15 cellular contexts compared by ENCODE assay signal in genomic region chr2:216416571-216417307, GRCh38. TPM values are rescaled to one million over a fixed set of nuclear protein-coding genes. Genes with fewer than 3 reads are reported as not detected.
A peak's percentile ranks its signal among the peaks of the same experiment; 100 is the strongest.
DNase-seq lines count a peak whose midpoint lies in the region; ATAC-seq, FAIRE-seq and TF ChIP-seq lines count a peak whose summit lies in the region.
"Had no signal": no experiment of that assay in that cellular context is flagged by ENCODE, and none has a peak within 500 bp of the region (broad histone marks: within the 10 kb centered on the region; RNA-seq: fewer than 3 reads in every experiment).

No MANE protein-coding gene starts in this region.

- H3K4me3 Mint-ChIP-seq in natural killer cell treated with Interleukin-12 subunit alpha and Interleukin-12 subunit beta and Interleukin-15 and Interleukin-18, amount 100 ng/mL, for 72 hours: no peak overlapping the region
- H3K4me3 Mint-ChIP-seq in natural killer cell: no peak overlapping the region
- H3K4me3 Mint-ChIP-seq in T-helper 17 cell: no peak overlapping the region
- H3K4me3 Mint-ChIP-seq: CD14-positive monocyte had no signal

- intact Hi-C loops in natural killer cell (cut with micrococcal nuclease) (no loop called here), K562 (cut with micrococcal nuclease) (loop anchor here (2.0 kb wide), 1 partner anchor 82 kb away; the partner anchor contains the start of gene RPL37A), thyroid gland (cut with DNase I) (loop anchor here (10.0 kb wide), 1 partner anchor 78 kb away; the partner anchor contains the start of gene RPL37A), testis (cut with DNase I; ENCODE audit: low total_unique reads) (no loop called here)

- no peak for TF ChIP-seq POLR2A in K562 (conservative IDR thresholded peaks at IDR 0.05)
- TF ChIP-seq POLR2A in thyroid gland (IDR thresholded peaks at IDR 0.05): no peak
- TF ChIP-seq POLR2A in testis (IDR thresholded peaks at IDR 0.05): no peak

- WGBS in K562 (ENCODE audit: insufficient coverage, low coverage, missing lambda C conversion rate): 0% methylated on average over 3 of the region's 6 CpGs
- 76 to 82% methylated on average over 6 of the region's 6 CpGs for WGBS in thyroid gland, 2 donors
- WGBS in testis, 2 donors: 86 to 88% methylated on average over 6 of the region's 6 CpGs

- TF ChIP-seq CTCF in natural killer cell (IDR thresholded peaks at IDR 0.05): no peak
- no peak for TF ChIP-seq CTCF in K562 (IDR thresholded peaks at IDR 0.05 in 2 of 3, conservative IDR thresholded peaks at IDR 0.05 in 1 of 3; ENCODE audit: insufficient read depth in 2 of 3, low read depth in 1 of 3, low read length in 3 of 3)
- TF ChIP-seq CTCF in thyroid gland (IDR thresholded peaks at IDR 0.05): no peak
- TF ChIP-seq CTCF in testis (IDR thresholded peaks at IDR 0.05): no peak

- H3K27me3 Mint-ChIP-seq in natural killer cell treated with Interleukin-12 subunit alpha and Interleukin-12 subunit beta and Interleukin-15 and Interleukin-18, amount 100 ng/mL, for 72 hours: no peaks in the 10 kb centered on the region
- H3K27me3 Mint-ChIP-seq in natural killer cell (ENCODE audit: low read depth in 2 of 2): no peaks in the 10 kb centered on the region
- H3K27me3 Mint-ChIP-seq in T-helper 17 cell: no peaks in the 10 kb centered on the region

- H3K9me3 ChIP-seq in T-helper 17 cell (ENCODE audit: control insufficient read depth, low read length, poor library complexity, severe bottlenecking) (no peaks in the 10 kb centered on the region), K562 (replicated peaks; ENCODE audit: control insufficient read depth, insufficient read depth, low read depth, low read length) (no peaks in the 10 kb centered on the region), thyroid gland (no peaks in the 10 kb centered on the region), testis (no peaks in the 10 kb centered on the region)

- peaks cover 44% of the 10 kb centered on the region for H3K79me2 ChIP-seq in K562 (ENCODE audit: control insufficient read depth, insufficient read depth, low read length)

- peak overlapping the region; percentile 58; the same call in 1 of the 2 replicates for H2AFZ ChIP-seq in K562 (ENCODE audit: low read depth, low read length)

- no peaks in the 10 kb centered on the region for H3K9me3 Mint-ChIP-seq in natural killer cell treated with Interleukin-12 subunit alpha and Interleukin-12 subunit beta and Interleukin-15 and Interleukin-18, amount 100 ng/mL, for 72 hours
- no peaks in the 10 kb centered on the region for H3K9me3 Mint-ChIP-seq in natural killer cell
- H3K9me3 Mint-ChIP-seq: CD14-positive monocyte had no signal

- H3K4me2 ChIP-seq in K562 (ENCODE audit: insufficient read depth, low read length): peak overlapping the region; percentile 61

- H3K9ac ChIP-seq in K562 (ENCODE audit: insufficient read depth in 1 of 2, low read depth in 2 of 2, low read length in 2 of 2): peak overlapping the region; percentile 53 to 66; a peak in 3 of 4 replicates

- H3K4me1 ChIP-seq in K562 (replicated peaks in 1 of 2; ENCODE audit: control insufficient read depth in 2 of 2, insufficient read depth in 2 of 2, low read length in 2 of 2): peaks cover 19 to 27% of the 10 kb centered on the region in 2 experiments
- H3K4me1 ChIP-seq in thyroid gland: peaks cover 0 to 13% of the 10 kb centered on the region in 2 donors
- peaks cover 9% of the 10 kb centered on the region for H3K4me1 ChIP-seq in testis

- TF ChIP-seq EP300 in K562 (IDR thresholded peaks at IDR 0.05; ENCODE audit: low read length): peak; percentile 88

- POLR2A ChIA-PET in K562 (lab: Yijun Ruan, JAX): interaction anchor here (0.6 to 1.2 kb wide), 4 partner anchors 19 to 843 kb away, joined by 3 read pairs; partner anchors contain the start of gene RPL37A

- H3K36me3 ChIP-seq in K562 (ENCODE audit: control insufficient read depth, insufficient read depth, low read length) (peaks cover 52% of the 10 kb centered on the region), thyroid gland (peaks cover 12 to 21% of the 10 kb centered on the region in 2 donors), testis (ENCODE audit: low read depth, missing control alignments) (no peaks in the 10 kb centered on the region)

- H3K27ac ChIP-seq in K562 (ENCODE audit: extremely low read depth, low read depth, low read length) (peak overlapping the region; percentile 84), thyroid gland (no peak overlapping the region), testis (no peak overlapping the region)

- H3K27ac Mint-ChIP-seq in natural killer cell treated with Interleukin-12 subunit alpha and Interleukin-12 subunit beta and Interleukin-15 and Interleukin-18, amount 100 ng/mL, for 72 hours: peak overlapping the region; percentile 50 to 79
- peak overlapping the region in 1 of 2 donors; percentile 71 for H3K27ac Mint-ChIP-seq in natural killer cell
- peak overlapping the region; percentile 37 for H3K27ac Mint-ChIP-seq in T-helper 17 cell

- DNase-seq in natural killer cell treated with Interleukin-12 subunit alpha and Interleukin-12 subunit beta and Interleukin-15 and Interleukin-18, amount 100 ng/mL, for 72 hours (ENCODE audit: low spot score): no peak
- DNase-seq in natural killer cell (no peak), T-helper 17 cell (no peak), K562 (ENCODE audit: extremely low read depth in 1 of 4, low spot score in 3 of 4) (peak; percentile 37 to 84 (median 60)), thyroid gland (peak; percentile 81 to 86), testis (no peak), NCI-H2081 (lab: John Stamatoyannopoulos, UW) (no peak)
- no peak for DNase-seq in effector CD8-positive, alpha-beta T cell (lab: John Stamatoyannopoulos, UW)
- DNase-seq: DMS 273 treated with DMSO at 0.1 percent for 48 hours, HCEC 1CT, NCI-H1436, NCI-H2029, NCI-H446 treated with DMSO at 0.1 percent for 48 hours, NCI-H774 had no signal

- H3K36me3 Mint-ChIP-seq in natural killer cell treated with Interleukin-12 subunit alpha and Interleukin-12 subunit beta and Interleukin-15 and Interleukin-18, amount 100 ng/mL, for 72 hours: peaks cover 22% of the 10 kb centered on the region
- H3K36me3 Mint-ChIP-seq in natural killer cell (peaks cover 7% of the 10 kb centered on the region), T-helper 17 cell (ENCODE audit: low read depth) (peaks cover 15% of the 10 kb centered on the region)

- CTCF ChIA-PET in K562 (lab: Yijun Ruan, JAX; ENCODE audit: low intra/inter-chr PET ratio): no interaction called here

- TF ChIP-seq RAD21 in K562 (CRISPR knock-in tag; conservative IDR thresholded peaks at IDR 0.05 in 1 of 2, IDR thresholded peaks at IDR 0.05 in 1 of 2): no peak

- no peaks in the 10 kb centered on the region for H3K9me1 ChIP-seq in K562 (ENCODE audit: control insufficient read depth, insufficient read depth, low read length)

- FAIRE-seq in K562 (lab: Jason Lieb, UNC): peak; percentile 89

- H3K4me3 ChIP-seq in K562 (no peak overlapping the region; the same call in 1 of the 2 replicates), thyroid gland (replicated peaks in 1 of 3) (no peak overlapping the region), testis (no peak overlapping the region)

- no peaks in the 10 kb centered on the region for H4K20me1 ChIP-seq in K562 (replicated peaks; ENCODE audit: control insufficient read depth, insufficient read depth, low read length)

- ATAC-seq in natural killer cell treated with Interleukin-12 subunit alpha and Interleukin-12 subunit beta and Interleukin-15 and Interleukin-18, amount 100 ng/mL, for 72 hours: no peak
- ATAC-seq in natural killer cell (no peak), T-helper 17 cell (no peak), K562 (peak; percentile 60)

- no peaks in the 10 kb centered on the region for H3K27me3 ChIP-seq in K562 (ENCODE audit: control insufficient read depth in 2 of 2, insufficient read depth in 2 of 2, low read length in 2 of 2)
- no peaks in the 10 kb centered on the region for H3K27me3 ChIP-seq in thyroid gland
- no peaks in the 10 kb centered on the region for H3K27me3 ChIP-seq in testis

- no TSS peak for BruUV-seq in K562 (replicated peaks; lab: Mats Ljungman, UMichigan)

- peaks cover 30 to 45% of the 10 kb centered on the region in 2 donors for H3K4me1 Mint-ChIP-seq in natural killer cell treated with Interleukin-12 subunit alpha and Interleukin-12 subunit beta and Interleukin-15 and Interleukin-18, amount 100 ng/mL, for 72 hours (ENCODE audit: low read depth in 2 of 2)
- H3K4me1 Mint-ChIP-seq in natural killer cell (peaks cover 40 to 43% of the 10 kb centered on the region in 2 donors), T-helper 17 cell (peaks cover 30% of the 10 kb centered on the region)

- in situ Hi-C loops in K562 (cut with MboI): no loop called here

RNA-seq across cellular contexts. Expression of gene SMARCAL1, which starts 4.5 kb away (rescaled TPM):
- 10 to 100 TPM; 21.1 to 32.2 TPM for total RNA-seq in natural killer cell treated with Interleukin-12 subunit alpha and Interleukin-12 subunit beta and Interleukin-15 and Interleukin-18, amount 100 ng/mL, for 72 hours
- 10 to 100 TPM; 18.7 to 25.6 (median 22.8) TPM for total RNA-seq in natural killer cell
- 10 to 100 TPM; 14.0 to 15.0 TPM for total RNA-seq in T-helper 17 cell
- 87.7 and 109 TPM in 2 replicates for total RNA-seq in K562 (2011; cell fraction: chromatin; rRNA removed; ENCODE audit: low replicate concordance)
- total RNA-seq in K562 (2011; cell fraction: nucleolus; rRNA removed): 50.2 and 58.3 TPM in 2 replicates
- total RNA-seq in K562 (2011; cell fraction: nucleoplasm; rRNA removed): 72.6 and 98.8 TPM in 2 replicates
- 12.4 and 15.6 TPM in 2 replicates for total RNA-seq in K562 (2014; rRNA removed)
- total RNA-seq in K562 (2014; rRNA removed; fragmentation: Illumina TruSeq; extraction: Trizol): 11.5 and 12.4 TPM in 2 replicates
- total RNA-seq in K562 (2015; rRNA removed; fragmentation: Illumina TruSeq; extraction: Trizol): 10.2 and 10.6 TPM in 2 replicates
- total RNA-seq in K562 (2021): 21.8 and 22.6 TPM in 2 replicates
- polyA plus RNA-seq in K562 (2011; rRNA removed): 27.9 and 29.7 TPM in 2 replicates
- 23.3 and 29.8 TPM in 2 replicates for polyA plus RNA-seq in K562 (2011; cell fraction: cytosol; rRNA removed)
- 27.1 and 31.3 TPM in 2 replicates for polyA plus RNA-seq in K562 (2011; cell fraction: nucleus; rRNA removed)
- 14.3 and 20.0 TPM in 2 replicates for polyA plus RNA-seq in K562 (2012)
- 18.5 and 20.6 TPM in 2 replicates for polyA plus RNA-seq in K562 (2014; fragmentation: Illumina TruSeq; extraction: Trizol)
- polyA plus RNA-seq in K562 (2014; fragmentation: Nextera tagmentation; extraction: Ambion mirVana): 10 to 100 TPM in 1 of 2 experiments, 1 to 10 TPM in 1; 8.2 to 12.3 TPM
- polyA plus RNA-seq in K562 (2014; rRNA removed): 11.9 and 16.3 TPM in 2 replicates
- polyA minus RNA-seq in K562 (2011; rRNA and poly(A)+ RNA removed): 59.5 and 60.9 TPM in 2 replicates
- polyA minus RNA-seq in K562 (2011; cell fraction: cytosol; rRNA and poly(A)+ RNA removed): 20.5 and 23.9 TPM in 2 replicates
- polyA minus RNA-seq in K562 (2011; cell fraction: nucleus; rRNA and poly(A)+ RNA removed): 58.3 and 74.0 TPM in 2 replicates
- total RNA-seq in thyroid gland: 10 to 100 TPM; 19.5 to 31.4 (median 24.6) TPM
- 10 to 100 TPM; 39.1 to 50.2 TPM for total RNA-seq in testis
- polyA plus RNA-seq in testis (ENCODE audit: insufficient read depth, low read depth, low replicate concordance): 27.3 TPM

RNA-seq across cellular contexts. Expression of gene MARCHF4, which starts 44.5 kb away (rescaled TPM):
- not detected for total RNA-seq in natural killer cell treated with Interleukin-12 subunit alpha and Interleukin-12 subunit beta and Interleukin-15 and Interleukin-18, amount 100 ng/mL, for 72 hours
- not detected for total RNA-seq in natural killer cell
- total RNA-seq in T-helper 17 cell: not detected
- total RNA-seq in K562 (2011; cell fraction: chromatin; rRNA removed; ENCODE audit: low replicate concordance): not detected in 2 replicates
- total RNA-seq in K562 (2011; cell fraction: nucleolus; rRNA removed): not detected in 2 replicates
- total RNA-seq in K562 (2011; cell fraction: nucleoplasm; rRNA removed): not detected in 2 replicates
- total RNA-seq in K562 (2014; rRNA removed): not detected in 2 replicates
- not detected in 2 replicates for total RNA-seq in K562 (2014; rRNA removed; fragmentation: Illumina TruSeq; extraction: Trizol)
- not detected in 2 replicates for total RNA-seq in K562 (2015; rRNA removed; fragmentation: Illumina TruSeq; extraction: Trizol)
- not detected in 2 replicates for total RNA-seq in K562 (2021)
- not detected in 2 replicates for polyA plus RNA-seq in K562 (2011; rRNA removed)
- polyA plus RNA-seq in K562 (2011; cell fraction: cytosol; rRNA removed): not detected in 2 replicates
- not detected in 2 replicates for polyA plus RNA-seq in K562 (2011; cell fraction: nucleus; rRNA removed)
- 0.03 TPM in 1 of 2 replicates, not detected in the other for polyA plus RNA-seq in K562 (2012)
- not detected in 2 replicates for polyA plus RNA-seq in K562 (2014; fragmentation: Illumina TruSeq; extraction: Trizol)
- not detected for polyA plus RNA-seq in K562 (2014; fragmentation: Nextera tagmentation; extraction: Ambion mirVana)
- 0.05 TPM in 1 of 2 replicates, not detected in the other for polyA plus RNA-seq in K562 (2014; rRNA removed)
- polyA minus RNA-seq in K562 (2011; rRNA and poly(A)+ RNA removed): not detected in 2 replicates
- not detected in 2 replicates for polyA minus RNA-seq in K562 (2011; cell fraction: cytosol; rRNA and poly(A)+ RNA removed)
- not detected in 2 replicates for polyA minus RNA-seq in K562 (2011; cell fraction: nucleus; rRNA and poly(A)+ RNA removed)
- total RNA-seq in thyroid gland: under 1 TPM in 1 of 4 donors, not detected in 3; 0.15 TPM
- under 1 TPM; 0.12 to 0.16 TPM for total RNA-seq in testis
- polyA plus RNA-seq in testis (ENCODE audit: insufficient read depth, low read depth, low replicate concordance): 0.09 TPM
- polyA plus RNA-seq: CD14-positive monocyte had no signal

Comparison
In these comparisons a context has a peak if more than half of its experiments do, and no peak if none do; other contexts are left out.
1. DNase-seq: peak in K562 (4 of 4) and thyroid gland (2 of 2); none in natural killer cell treated with Interleukin-12 subunit alpha and Interleukin-12 subunit beta and Interleukin-15 and Interleukin-18, amount 100 ng/mL, for 72 hours (single experiment), natural killer cell (single experiment), T-helper 17 cell (0 of 3), testis (single experiment), NCI-H2081 (0 of 2) and effector CD8-positive, alpha-beta T cell (single experiment).
2. intact Hi-C loops: an anchor here in K562 (2.0 kb wide) and thyroid gland (10.0 kb wide); none called in natural killer cell and testis.